ENCODE assay signal across 8 cellular contexts in the genomic region with DNA sequence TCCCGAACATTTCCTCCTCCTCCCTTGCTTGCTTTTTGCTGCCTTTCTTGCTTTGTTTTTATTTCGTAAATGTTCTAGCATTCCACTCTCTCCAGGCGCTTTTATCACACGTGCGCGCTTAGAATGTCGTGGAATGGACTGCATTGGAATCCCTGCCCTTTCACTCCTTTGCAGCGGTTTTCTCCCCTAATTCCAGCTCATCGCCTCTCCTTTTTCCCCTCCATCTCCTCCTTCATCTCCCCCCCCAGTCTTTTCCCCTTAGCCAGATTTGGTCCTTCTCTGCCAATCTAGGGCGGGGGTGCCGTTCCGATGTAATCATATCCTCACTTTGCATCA. TPM values are rescaled to one million over a fixed set of nuclear protein-coding genes. Genes with fewer than 3 reads are reported as not detected.
DNase-seq lines count a peak whose midpoint lies in the region; ATAC-seq and TF ChIP-seq lines count a peak whose summit lies in the region.

No MANE protein-coding gene starts in this region.

- H2AFZ ChIP-seq in neural cell (ENCODE audit: low read depth, low read length), result peak overlapping the region; percentile 33

- no peak for TF ChIP-seq CTCF in neural cell (IDR thresholded peaks at IDR 0.05; ENCODE audit: poor library complexity, severe bottlenecking)

- H3K9ac ChIP-seq in BLaER1 treated with 17β-estradiol and CSF1 and Interleukin-3, amounts not matched to agents 10 nM and 100 nM, result peak overlapping the region; percentile 89 to 96 (median 93)
- H3K9ac ChIP-seq in NT2/D1 (ENCODE audit: insufficient read length, low read depth) (peak overlapping the region; percentile 99), endocrine pancreas (ENCODE audit: control insufficient read depth, insufficient read depth, low read length) (peak overlapping the region; percentile 75), neural cell (ENCODE audit: low read length) (peak overlapping the region; percentile 89)

- H4K20me1 ChIP-seq in BLaER1 treated with 17β-estradiol and CSF1 and Interleukin-3, amounts not matched to agents 10 nM and 100 nM, result peaks cover 41 to 51% (median 46%) of the 10 kb centered on the region in 11 experiments
- H4K20me1 ChIP-seq in neural cell (ENCODE audit: insufficient read depth), result no peaks in the 10 kb centered on the region

- no peak for ATAC-seq in GM18907 (IDR thresholded peaks at IDR 0.05; ENCODE audit: unreplicated experiment)
- no peak for ATAC-seq in GM18861 (IDR thresholded peaks at IDR 0.05; ENCODE audit: unreplicated experiment)

- peak overlapping the region; percentile 71 to 94 (median 84) for H3K4me3 ChIP-seq in BLaER1 treated with 17β-estradiol and CSF1 and Interleukin-3, amounts not matched to agents 10 nM and 100 nM
- H3K4me3 ChIP-seq in NT2/D1 (ENCODE audit: insufficient read length, low read depth) (peak overlapping the region; percentile 96), endocrine pancreas (ENCODE audit: control insufficient read depth, insufficient read depth, low read length) (peak overlapping the region; percentile 93), neural cell (ENCODE audit: low read length) (peak overlapping the region; percentile 87)

- peaks cover 3 to 24% (median 13%) of the 10 kb centered on the region in 11 experiments; a peak in 11 of 22 replicates for H3K36me3 ChIP-seq in BLaER1 treated with 17β-estradiol and CSF1 and Interleukin-3, amounts not matched to agents 10 nM and 100 nM
- H3K36me3 ChIP-seq in NT2/D1 (ENCODE audit: insufficient read depth, insufficient read length, low read length) (peaks cover 18% of the 10 kb centered on the region), endocrine pancreas (ENCODE audit: control insufficient read depth, insufficient read depth, low read length) (no peaks in the 10 kb centered on the region), neural cell (ENCODE audit: insufficient read depth, low read length) (no peaks in the 10 kb centered on the region)

- TF ChIP-seq RAD21 in neural cell (conservative IDR thresholded peaks at IDR 0.05), result no peak

- TF ChIP-seq EP300 in neural cell (conservative IDR thresholded peaks at IDR 0.05; ENCODE audit: poor library complexity, severe bottlenecking), result no peak

- H3K4me2 ChIP-seq in BLaER1 treated with 17β-estradiol and CSF1 and Interleukin-3, amounts not matched to agents 10 nM and 100 nM, result peak overlapping the region in 8 of 11 experiments; percentile 10 to 85 (median 70); a peak in 10 of 22 replicates
- H3K4me2 ChIP-seq in neural cell (ENCODE audit: low read length), result no peak overlapping the region

- H3K9me3 ChIP-seq in BLaER1 treated with 17β-estradiol and CSF1 and Interleukin-3, amounts not matched to agents 10 nM and 100 nM (replicated peaks in 1 of 11), result peaks cover 17 to 50% (median 31%) of the 10 kb centered on the region in 11 experiments; a peak in 21 of 22 replicates
- no peaks in the 10 kb centered on the region for H3K9me3 ChIP-seq in NT2/D1 (ENCODE audit: insufficient read depth, low read length)
- H3K9me3 ChIP-seq in endocrine pancreas (ENCODE audit: control insufficient read depth, low read length), result no peaks in the 10 kb centered on the region
- H3K9me3 ChIP-seq in neural cell (ENCODE audit: low read length), result no peaks in the 10 kb centered on the region

- peaks cover 48% of the 10 kb centered on the region for H3K79me2 ChIP-seq in neural cell (replicated peaks; ENCODE audit: insufficient read depth, low read length)

- H3K9me2 ChIP-seq in neural cell (ENCODE audit: insufficient read depth, low read length), result no peaks in the 10 kb centered on the region

- no peaks in the 10 kb centered on the region for H3F3A ChIP-seq in neural cell (ENCODE audit: insufficient read depth, low read length, poor library complexity, severe bottlenecking)

- peak overlapping the region; percentile 82 to 97 (median 94) for H3K27ac ChIP-seq in BLaER1 treated with 17β-estradiol and CSF1 and Interleukin-3, amounts not matched to agents 10 nM and 100 nM
- peak overlapping the region; percentile 86 for H3K27ac ChIP-seq in neural cell (ENCODE audit: low read length)

- H3K4me1 ChIP-seq in BLaER1 treated with 17β-estradiol and CSF1 and Interleukin-3, amounts not matched to agents 10 nM and 100 nM, result peaks cover 9 to 35% (median 22%) of the 10 kb centered on the region in 10 experiments; a peak in 19 of 20 replicates
- no peaks in the 10 kb centered on the region for H3K4me1 ChIP-seq in NT2/D1 (ENCODE audit: insufficient read depth, insufficient read length)
- peaks cover 3% of the 10 kb centered on the region for H3K4me1 ChIP-seq in endocrine pancreas (ENCODE audit: control insufficient read depth, insufficient read depth, low read length)

- DNase-seq in NT2/D1 (ENCODE audit: low read depth, low spot score), result no peak
- no peak for DNase-seq in H4 (ENCODE audit: low spot score)
- DNase-seq in DMS79 (lab: John Stamatoyannopoulos, UW), result no peak

- peaks cover 15 to 69% (median 52%) of the 10 kb centered on the region in 11 experiments; a peak in 20 of 22 replicates for H3K27me3 ChIP-seq in BLaER1 treated with 17β-estradiol and CSF1 and Interleukin-3, amounts not matched to agents 10 nM and 100 nM
- no peaks in the 10 kb centered on the region for H3K27me3 ChIP-seq in NT2/D1 (ENCODE audit: insufficient read depth, insufficient read length)
- H3K27me3 ChIP-seq in endocrine pancreas (ENCODE audit: control insufficient read depth, insufficient read depth, low read length), result no peaks in the 10 kb centered on the region
- H3K27me3 ChIP-seq in neural cell (ENCODE audit: insufficient read depth, low read depth, low read length), result no peaks in the 10 kb centered on the region

TF ChIP-seq in neural cell, 6 proteins besides CTCF, POLR2A, EP300 and RAD21:
- TF ChIP-seq EZH2 (IDR thresholded peaks at IDR 0.05; ENCODE audit: borderline replicate concordance, insufficient read depth, low read length, poor library complexity, severe bottlenecking) (no peak), POLR2AphosphoS5 (IDR thresholded peaks at IDR 0.05) (no peak), REST (IDR thresholded peaks at IDR 0.05; ENCODE audit: borderline replicate concordance) (no peak), SMC3 (conservative IDR thresholded peaks at IDR 0.05; ENCODE audit: poor library complexity) (no peak)

RNA-seq across cellular contexts. Expression of gene OGT, which starts 0.6 kb away (rescaled TPM):
- polyA plus RNA-seq in neural cell, result 322 and 340 TPM in 2 replicates
- polyA minus RNA-seq in neural cell, result 222 and 256 TPM in 2 replicates
- 36.4 and 42.7 TPM in 2 replicates for total RNA-seq in H4 (2014; rRNA removed; shearing (Covaris generic))

RNA-seq across cellular contexts. Expression of gene GCNA, which starts 44.8 kb away (rescaled TPM):
- polyA plus RNA-seq in neural cell, result 11.0 and 14.6 TPM in 2 replicates
- polyA minus RNA-seq in neural cell, result 3.9 and 6.8 TPM in 2 replicates
- total RNA-seq in H4 (2014; rRNA removed; shearing (Covaris generic)), result 1.0 and 1.2 TPM in 2 replicates
